ENCODE assay signal across 24 cellular contexts in genomic region chr11:116642481-116642880, GRCh38.
DNase-seq lines count a peak whose midpoint lies in the region; ATAC-seq and TF ChIP-seq lines count a peak whose summit lies in the region.
"Had no signal": no experiment of that assay in that cellular context is flagged by ENCODE, and none has a peak within 500 bp of the region (broad histone marks: within the 10 kb centered on the region; RNA-seq: fewer than 3 reads in every experiment).

No MANE protein-coding gene starts in this region.

- H3K4me1 Mint-ChIP-seq in activated CD8-positive, alpha-beta memory T cell treated with anti-CD3 and anti-CD28 coated beads, Interleukin-2, amount 10 ng/mL, durations not matched to agents 7 days and 5 days: no peaks in the 10 kb centered on the region
- peaks cover 9% of the 10 kb centered on the region for H3K4me1 Mint-ChIP-seq in neural progenitor cell
- H3K4me1 Mint-ChIP-seq: B cell had no signal

- no peak for TF ChIP-seq CTCF in neural progenitor cell (IDR thresholded peaks at IDR 0.05)

- H4K20me1 ChIP-seq in neural progenitor cell (ENCODE audit: low read depth): no peaks in the 10 kb centered on the region
- H4K20me1 ChIP-seq: BLaER1 treated with 17β-estradiol and CSF1 and Interleukin-3, amounts not matched to agents 10 nM and 100 nM had no signal

- ATAC-seq in activated CD8-positive, alpha-beta memory T cell treated with anti-CD3 and anti-CD28 coated beads, Interleukin-2, amount 10 ng/mL, durations not matched to agents 7 days and 5 days: no peak
- ATAC-seq: CD8-positive, alpha-beta T cell had no signal

- no peaks in the 10 kb centered on the region for H3K36me3 ChIP-seq in neural progenitor cell
- H3K36me3 ChIP-seq: BLaER1 treated with 17β-estradiol and CSF1 and Interleukin-3, amounts not matched to agents 10 nM and 100 nM had no signal

- no peaks in the 10 kb centered on the region for H3K4me1 ChIP-seq in neural progenitor cell
- H3K4me1 ChIP-seq: Caco-2 had no signal

- DNase-seq in activated CD8-positive, alpha-beta memory T cell treated with anti-CD3 and anti-CD28 coated beads, Interleukin-2, amount 10 ng/mL, durations not matched to agents 7 days and 5 days: peak; percentile 8
- DNase-seq in activated CD8-positive, alpha-beta memory T cell treated with anti-CD3 and anti-CD28 coated beads, Interleukin-2, amount 50 U/mL, for 4 hours: no peak
- DNase-seq in D341Med (ENCODE audit: low spot score) (peak; percentile 3), neural progenitor cell (ENCODE audit: low spot score) (no peak), NCI-H446 treated with DMSO at 0.1 percent for 48 hours (lab: John Stamatoyannopoulos, UW) (no peak), NK-92 (lab: John Stamatoyannopoulos, UW; ENCODE audit: unreplicated experiment) (no peak)
- DNase-seq: ACHN; AML-193; Caco-2; Calu3; CD4-positive, alpha-beta T cell; DMS 273 treated with DMSO at 0.1 percent for 48 hours; DMS153; DMS53; DMS79; DND-41; EL; GDM1 had no signal

- H3K4me3 ChIP-seq in neural progenitor cell: no peak overlapping the region
- H3K4me3 ChIP-seq: BLaER1 treated with 17β-estradiol and CSF1 and Interleukin-3, amounts not matched to agents 10 nM and 100 nM; GM12878 had no signal

- CTCF ChIA-PET in activated CD8-positive, alpha-beta memory T cell treated with anti-CD3 and anti-CD28 coated beads, Interleukin-2, amount 10 ng/mL, durations not matched to agents 7 days and 5 days (lab: Charles Lee): interaction anchor here (2.0 kb wide), 1 partner anchor 129 kb away, joined by 5 read pairs; no protein-coding TSS in a partner anchor

- H2AFZ ChIP-seq in neural progenitor cell (replicated peaks): no peak overlapping the region

- H3K36me3 Mint-ChIP-seq in activated CD8-positive, alpha-beta memory T cell treated with anti-CD3 and anti-CD28 coated beads, Interleukin-2, amount 10 ng/mL, durations not matched to agents 7 days and 5 days: no peaks in the 10 kb centered on the region
- no peaks in the 10 kb centered on the region for H3K36me3 Mint-ChIP-seq in neural progenitor cell
- H3K36me3 Mint-ChIP-seq: CD8-positive, alpha-beta T cell had no signal

- no peaks in the 10 kb centered on the region for H3K9me3 ChIP-seq in neural progenitor cell (ENCODE audit: low read depth)
- H3K9me3 ChIP-seq: BLaER1 treated with 17β-estradiol and CSF1 and Interleukin-3, amounts not matched to agents 10 nM and 100 nM; Caco-2 had no signal

- H3F3A ChIP-seq in neural progenitor cell (ENCODE audit: low read depth): no peaks in the 10 kb centered on the region

- no peak overlapping the region for H3K27ac Mint-ChIP-seq in activated CD8-positive, alpha-beta memory T cell treated with anti-CD3 and anti-CD28 coated beads, Interleukin-2, amount 10 ng/mL, durations not matched to agents 7 days and 5 days
- peak overlapping the region; percentile 19 for H3K27ac Mint-ChIP-seq in neural progenitor cell
- H3K27ac Mint-ChIP-seq: B cell; CD4-positive, alpha-beta T cell; CD8-positive, alpha-beta T cell had no signal

- H3K27ac ChIP-seq in neural progenitor cell: no peak overlapping the region
- H3K27ac ChIP-seq: 22Rv1; BLaER1 treated with 17β-estradiol and CSF1 and Interleukin-3, amounts not matched to agents 10 nM and 100 nM; C4-2B had no signal

- H3K9ac ChIP-seq in neural progenitor cell: no peak overlapping the region
- H3K9ac ChIP-seq: BLaER1 treated with 17β-estradiol and CSF1 and Interleukin-3, amounts not matched to agents 10 nM and 100 nM had no signal

- no peaks in the 10 kb centered on the region for H3K9me3 Mint-ChIP-seq in activated CD8-positive, alpha-beta memory T cell treated with anti-CD3 and anti-CD28 coated beads, Interleukin-2, amount 10 ng/mL, durations not matched to agents 7 days and 5 days (ENCODE audit: low read depth)
- H3K9me3 Mint-ChIP-seq in neural progenitor cell: no peaks in the 10 kb centered on the region
- H3K9me3 Mint-ChIP-seq: CD4-positive, alpha-beta T cell; CD8-positive, alpha-beta T cell had no signal

- H3K27me3 Mint-ChIP-seq in activated CD8-positive, alpha-beta memory T cell treated with anti-CD3 and anti-CD28 coated beads, Interleukin-2, amount 10 ng/mL, durations not matched to agents 7 days and 5 days: no peaks in the 10 kb centered on the region
- H3K27me3 Mint-ChIP-seq in neural progenitor cell (ENCODE audit: insufficient read depth, low read depth): peaks cover 10% of the 10 kb centered on the region
- H3K27me3 Mint-ChIP-seq: CD4-positive, alpha-beta T cell had no signal

- no peaks in the 10 kb centered on the region for H3K79me2 ChIP-seq in neural progenitor cell (ENCODE audit: low read depth)

- H3K4me2 ChIP-seq in neural progenitor cell: no peak overlapping the region
- H3K4me2 ChIP-seq: BLaER1 treated with 17β-estradiol and CSF1 and Interleukin-3, amounts not matched to agents 10 nM and 100 nM had no signal

- H3K27me3 ChIP-seq in neural progenitor cell: no peaks in the 10 kb centered on the region
- H3K27me3 ChIP-seq: BLaER1 treated with 17β-estradiol and CSF1 and Interleukin-3, amounts not matched to agents 10 nM and 100 nM had no signal

- H3K4me3 Mint-ChIP-seq in activated CD8-positive, alpha-beta memory T cell treated with anti-CD3 and anti-CD28 coated beads, Interleukin-2, amount 10 ng/mL, durations not matched to agents 7 days and 5 days: no peak overlapping the region
- no peak overlapping the region for H3K4me3 Mint-ChIP-seq in neural progenitor cell
- H3K4me3 Mint-ChIP-seq: B cell; CD4-positive, alpha-beta T cell; CD8-positive, alpha-beta T cell had no signal

Comparison
In these comparisons a context has a peak if more than half of its experiments do, and no peak if none do; other contexts are left out.
1. DNase-seq: peak in activated CD8-positive, alpha-beta memory T cell treated with anti-CD3 and anti-CD28 coated beads, Interleukin-2, amount 10 ng/mL, durations not matched to agents 7 days and 5 days (single experiment) and D341Med (single experiment); none in activated CD8-positive, alpha-beta memory T cell treated with anti-CD3 and anti-CD28 coated beads, Interleukin-2, amount 50 U/mL, for 4 hours (single experiment), neural progenitor cell (single experiment), NCI-H446 treated with DMSO at 0.1 percent for 48 hours (single experiment) and NK-92 (single experiment).